In genomic region chr12:57782608-57783465, GRCh38 we compare ENCODE assay signal across 8 cellular contexts. TPM values are rescaled to one million over a fixed set of nuclear protein-coding genes. Genes with fewer than 3 reads are reported as not detected.
A peak's percentile ranks its signal among the peaks of the same experiment; 100 is the strongest.
DNase-seq lines count a peak whose midpoint lies in the region; ATAC-seq and TF ChIP-seq lines count a peak whose summit lies in the region.

Gene TSFM (plus strand): TSS chr12:57782787. CDS start chr12:57782802, 15 bp downstream.

- H3K27ac Mint-ChIP-seq in activated T-helper 2 cell treated with anti-CD3 and anti-CD28 coated beads, Interferon-gamma antibody, Interleukin-2, Interleukin-4, amounts not matched to agents 10 μg/mL and 5 μg/mL and 100 μg/mL, durations not matched to agents 14 hours and 24 hours and 36 hours: peak within 1 kb of the TSS; percentile 95
- H3K27ac Mint-ChIP-seq in nephron progenitor cell: peak within 1 kb of the TSS; percentile 5
- H3K27ac Mint-ChIP-seq in stimulated activated naive CD8-positive, alpha-beta T cell treated with anti-CD3 and anti-CD28 coated beads, Interleukin-15, amount 100 ng/mL, for 72 hours: peak within 1 kb of the TSS; percentile 96 to 97

- peak within 1 kb of the TSS; percentile 99 for H3K4me3 ChIP-seq in fibroblast of pulmonary artery (replicated peaks; ENCODE audit: low read depth, low read length)

- TF ChIP-seq CTCF in LNCAP (IDR thresholded peaks at IDR 0.05) (peak; percentile 91), fibroblast of pulmonary artery (IDR thresholded peaks at IDR 0.05; ENCODE audit: low read length, missing control alignments) (peak; percentile 85), nephron progenitor cell (IDR thresholded peaks at IDR 0.05) (peak; percentile 85)

- peak within 1 kb of the TSS; percentile 98 for H3K4me3 Mint-ChIP-seq in activated T-helper 2 cell treated with anti-CD3 and anti-CD28 coated beads, Interferon-gamma antibody, Interleukin-2, Interleukin-4, amounts not matched to agents 10 μg/mL and 5 μg/mL and 100 μg/mL, durations not matched to agents 14 hours and 24 hours and 36 hours (ENCODE audit: low read depth)
- peak within 1 kb of the TSS; percentile 99 for H3K4me3 Mint-ChIP-seq in nephron progenitor cell
- peak within 1 kb of the TSS; percentile 94 to 99 for H3K4me3 Mint-ChIP-seq in stimulated activated naive CD8-positive, alpha-beta T cell treated with anti-CD3 and anti-CD28 coated beads, Interleukin-15, amount 100 ng/mL, for 72 hours

- no peaks in the 10 kb centered on the region for H3K9me3 Mint-ChIP-seq in activated T-helper 2 cell treated with anti-CD3 and anti-CD28 coated beads, Interferon-gamma antibody, Interleukin-2, Interleukin-4, amounts not matched to agents 10 μg/mL and 5 μg/mL and 100 μg/mL, durations not matched to agents 14 hours and 24 hours and 36 hours
- H3K9me3 Mint-ChIP-seq in nephron progenitor cell: no peaks in the 10 kb centered on the region
- H3K9me3 Mint-ChIP-seq in stimulated activated naive CD8-positive, alpha-beta T cell treated with anti-CD3 and anti-CD28 coated beads, Interleukin-15, amount 100 ng/mL, for 72 hours: no peaks in the 10 kb centered on the region

- H3K4me1 Mint-ChIP-seq in activated T-helper 2 cell treated with anti-CD3 and anti-CD28 coated beads, Interferon-gamma antibody, Interleukin-2, Interleukin-4, amounts not matched to agents 10 μg/mL and 5 μg/mL and 100 μg/mL, durations not matched to agents 14 hours and 24 hours and 36 hours (ENCODE audit: low read depth): peaks cover 21% of the 10 kb centered on the region
- peaks cover 13% of the 10 kb centered on the region for H3K4me1 Mint-ChIP-seq in nephron progenitor cell
- H3K4me1 Mint-ChIP-seq in stimulated activated naive CD8-positive, alpha-beta T cell treated with anti-CD3 and anti-CD28 coated beads, Interleukin-15, amount 100 ng/mL, for 72 hours: peaks cover 23% of the 10 kb centered on the region

- peaks cover 31% of the 10 kb centered on the region for H3K36me3 Mint-ChIP-seq in activated T-helper 2 cell treated with anti-CD3 and anti-CD28 coated beads, Interferon-gamma antibody, Interleukin-2, Interleukin-4, amounts not matched to agents 10 μg/mL and 5 μg/mL and 100 μg/mL, durations not matched to agents 14 hours and 24 hours and 36 hours (ENCODE audit: low read depth)
- peaks cover 28% of the 10 kb centered on the region for H3K36me3 Mint-ChIP-seq in nephron progenitor cell (ENCODE audit: low read depth)

- intact Hi-C loops in activated T-helper 2 cell treated with anti-CD3 and anti-CD28 coated beads, Interferon-gamma antibody, Interleukin-2, Interleukin-4, amounts not matched to agents 10 μg/mL and 5 μg/mL and 100 μg/mL, durations not matched to agents 14 hours and 24 hours and 36 hours (cut with micrococcal nuclease): loop anchor here (1.0 to 5.0 kb wide), 4 partner anchors 11 to 122 kb away; partner anchors contain the start of genes CTDSP2, EEF1AKMT3 and METTL1

- ATAC-seq in stimulated activated naive CD8-positive, alpha-beta T cell treated with anti-CD3 and anti-CD28 coated beads, Interleukin-15, amount 100 ng/mL, for 72 hours: peak; percentile 96

- peak; percentile 97 for DNase-seq in ELR (ENCODE audit: low read depth)
- peak; percentile 100 for DNase-seq in GOT3 (lab: John Stamatoyannopoulos, UW)
- DNase-seq in RPMI8226: peak; percentile 98
- peak; percentile 94 for DNase-seq in activated T-helper 2 cell treated with anti-CD3 and anti-CD28 coated beads, Interferon-gamma antibody, Interleukin-2, Interleukin-4, amounts not matched to agents 10 μg/mL and 5 μg/mL and 100 μg/mL, durations not matched to agents 14 hours and 24 hours and 36 hours (ENCODE audit: low spot score)
- DNase-seq in fibroblast of pulmonary artery (ENCODE audit: low read depth): peak; percentile 96
- peak; percentile 98 for DNase-seq in nephron progenitor cell
- DNase-seq in stimulated activated naive CD8-positive, alpha-beta T cell treated with anti-CD3 and anti-CD28 coated beads, Interleukin-15, amount 100 ng/mL, for 72 hours: peak; percentile 93 to 95

- no peaks in the 10 kb centered on the region for H3K27me3 Mint-ChIP-seq in activated T-helper 2 cell treated with anti-CD3 and anti-CD28 coated beads, Interferon-gamma antibody, Interleukin-2, Interleukin-4, amounts not matched to agents 10 μg/mL and 5 μg/mL and 100 μg/mL, durations not matched to agents 14 hours and 24 hours and 36 hours (ENCODE audit: low read depth)
- H3K27me3 Mint-ChIP-seq in nephron progenitor cell (ENCODE audit: low read depth, poor library complexity): peaks cover 12% of the 10 kb centered on the region
- H3K27me3 Mint-ChIP-seq in stimulated activated naive CD8-positive, alpha-beta T cell treated with anti-CD3 and anti-CD28 coated beads, Interleukin-15, amount 100 ng/mL, for 72 hours: no peaks in the 10 kb centered on the region

RNA-seq across cellular contexts. Expression of gene TSFM, which starts in this region (rescaled TPM):
- 44.9 and 52.7 TPM in 2 replicates for total RNA-seq in activated T-helper 2 cell treated with anti-CD3 and anti-CD28 coated beads, Interferon-gamma antibody, Interleukin-2, Interleukin-4, amounts not matched to agents 10 μg/mL and 5 μg/mL and 100 μg/mL, durations not matched to agents 14 hours and 24 hours and 36 hours

Comparison
In these comparisons a context has a peak if more than half of its experiments do, and no peak if none do; other contexts are left out.
1. Peak in every context shown above with its lines: DNase-seq, ATAC-seq and H3K4me3 ChIP-seq.
2. H3K27ac Mint-ChIP-seq: peak in every context shown above with its lines; median percentile 96 in stimulated activated naive CD8-positive, alpha-beta T cell treated with anti-CD3 and anti-CD28 coated beads, Interleukin-15, amount 100 ng/mL, for 72 hours; 95 in activated T-helper 2 cell treated with anti-CD3 and anti-CD28 coated beads, Interferon-gamma antibody, Interleukin-2, Interleukin-4, amounts not matched to agents 10 μg/mL and 5 μg/mL and 100 μg/mL, durations not matched to agents 14 hours and 24 hours and 36 hours; 5 in nephron progenitor cell.